In the genomic region with DNA sequence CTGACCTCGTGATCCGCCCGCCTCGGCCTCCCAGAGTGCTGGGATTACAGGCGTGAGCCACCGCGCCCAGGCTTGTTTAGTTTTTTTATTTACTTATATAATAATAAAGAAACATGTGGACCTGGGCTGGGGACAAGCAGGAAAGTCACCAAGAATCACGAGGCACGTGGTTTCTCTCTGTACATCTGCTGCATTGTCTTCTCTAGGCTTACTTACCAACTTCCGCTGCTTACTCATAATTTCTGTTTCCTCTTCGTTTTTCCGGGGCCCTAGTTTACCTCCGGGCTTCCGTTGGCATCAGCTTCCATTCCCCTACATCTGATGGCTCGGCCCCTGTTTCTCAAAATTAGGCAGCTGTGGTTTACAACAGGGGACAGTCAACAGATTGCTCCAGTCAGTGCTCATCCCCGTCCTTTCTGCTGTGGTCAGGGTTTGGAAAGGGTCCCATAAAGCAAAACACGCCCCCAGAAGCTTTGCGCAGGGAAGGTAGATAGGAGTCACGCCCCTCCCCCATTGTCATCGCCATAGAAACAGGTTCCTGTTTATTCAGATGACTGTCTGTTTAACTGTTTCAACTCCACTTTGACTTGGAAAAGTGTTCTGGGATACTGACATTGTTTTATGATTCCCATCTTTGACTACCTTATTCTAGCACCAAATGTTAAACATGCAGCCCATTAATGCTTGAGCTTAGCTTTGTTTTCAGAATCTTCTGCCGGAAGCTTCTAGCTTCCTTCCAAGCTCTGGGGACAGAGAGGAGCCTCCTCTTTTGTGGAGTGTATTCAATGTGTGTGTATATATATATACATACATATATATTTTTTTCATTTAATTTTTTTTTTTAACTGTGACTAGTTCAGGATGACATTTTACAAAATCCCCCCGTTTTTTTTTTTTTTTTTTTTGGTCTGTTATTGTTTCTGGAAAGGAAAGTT, we compare ENCODE assay signal across 1 cellular context.
TF ChIP-seq lines count a peak whose summit lies in the region.

No MANE protein-coding gene starts in this region.

TF ChIP-seq in GM12878, 131 proteins besides CTCF, POLR2A, EP300 and RAD21 (continued from another document and continues in another):
- TF ChIP-seq IKZF2 (IDR thresholded peaks at IDR 0.05) (peak; percentile 54 to 55; a peak in 3 of 4 replicates), FOS (IDR thresholded peaks at IDR 0.05; ENCODE audit: borderline replicate concordance, extremely low read depth, insufficient read length) (no peak), EED (IDR thresholded peaks at IDR 0.05; ENCODE audit: low read depth) (0 out of 2 replicates have a peak, but pooled peaks have one; percentile 30), SPI1 (IDR thresholded peaks at IDR 0.05; ENCODE audit: borderline replicate concordance, insufficient read depth, low read depth, low read length) (no peak), SREBF2 (IDR thresholded peaks at IDR 0.05; ENCODE audit: low read length) (no peak), EGR1 (IDR thresholded peaks at IDR 0.05; ENCODE audit: borderline replicate concordance in 1 of 2, low read depth in 2 of 2, low read length in 2 of 2) (peak in 1 of 2 experiments; percentile 23; a peak in 1 of 3 replicates), CREB1 (IDR thresholded peaks at IDR 0.05; ENCODE audit: low read depth) (no peak), FOXM1 (IDR thresholded peaks at IDR 0.05; ENCODE audit: low read depth, low read length) (no peak), ZZZ3 (IDR thresholded peaks at IDR 0.05; ENCODE audit: control insufficient read depth, insufficient read length, low read depth) (no peak), ZNF274 (IDR thresholded peaks at IDR 0.05; ENCODE audit: insufficient read depth, insufficient read length) (no peak), BCL11A (IDR thresholded peaks at IDR 0.05; ENCODE audit: low read depth, low read length) (peak; percentile 2; the same call in 1 of the 2 replicates), SP1 (IDR thresholded peaks at IDR 0.05; ENCODE audit: low read depth, low read length) (no peak), JUND (IDR thresholded peaks at IDR 0.05; ENCODE audit: low read depth, low read length) (no peak), RFX5 (IDR thresholded peaks at IDR 0.05; ENCODE audit: low read depth, low read length) (no peak), JUNB (IDR thresholded peaks at IDR 0.05) (0 out of 2 replicates have a peak, but pooled peaks have one; percentile 19), NR2C1 (IDR thresholded peaks at IDR 0.05) (no peak), GABPA (IDR thresholded peaks at IDR 0.05; ENCODE audit: low read depth) (peak; percentile 51; the same call in 1 of the 2 replicates), ZNF384 (IDR thresholded peaks at IDR 0.05; ENCODE audit: borderline replicate concordance, low read depth, low read length) (no peak), MTA3 (IDR thresholded peaks at IDR 0.05; ENCODE audit: borderline replicate concordance, low read length) (no peak), RELA (IDR thresholded peaks at IDR 0.05; ENCODE audit: borderline replicate concordance, partially characterized antibody) (no peak), PAX5 (IDR thresholded peaks at IDR 0.05; ENCODE audit: borderline replicate concordance, low read depth, low read length) (no peak), IRF4 (IDR thresholded peaks at IDR 0.05; ENCODE audit: low read depth, low read length) (no peak), SMC3 (IDR thresholded peaks at IDR 0.05; ENCODE audit: borderline replicate concordance, low read length) (no peak), MTA2 (IDR thresholded peaks at IDR 0.05; ENCODE audit: low read depth) (peak; percentile 26; the same call in 1 of the 2 replicates), IKZF1 (conservative IDR thresholded peaks at IDR 0.05) (peak; percentile 66)
- TF ChIP-seq, protein P1, sequence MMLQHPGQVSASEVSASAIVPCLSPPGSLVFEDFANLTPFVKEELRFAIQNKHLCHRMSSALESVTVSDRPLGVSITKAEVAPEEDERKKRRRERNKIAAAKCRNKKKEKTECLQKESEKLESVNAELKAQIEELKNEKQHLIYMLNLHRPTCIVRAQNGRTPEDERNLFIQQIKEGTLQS (IDR thresholded peaks at IDR 0.05; ENCODE audit: borderline replicate concordance, extremely low read depth, low read depth, low read length) = no peak
- TF ChIP-seq, protein P2, sequence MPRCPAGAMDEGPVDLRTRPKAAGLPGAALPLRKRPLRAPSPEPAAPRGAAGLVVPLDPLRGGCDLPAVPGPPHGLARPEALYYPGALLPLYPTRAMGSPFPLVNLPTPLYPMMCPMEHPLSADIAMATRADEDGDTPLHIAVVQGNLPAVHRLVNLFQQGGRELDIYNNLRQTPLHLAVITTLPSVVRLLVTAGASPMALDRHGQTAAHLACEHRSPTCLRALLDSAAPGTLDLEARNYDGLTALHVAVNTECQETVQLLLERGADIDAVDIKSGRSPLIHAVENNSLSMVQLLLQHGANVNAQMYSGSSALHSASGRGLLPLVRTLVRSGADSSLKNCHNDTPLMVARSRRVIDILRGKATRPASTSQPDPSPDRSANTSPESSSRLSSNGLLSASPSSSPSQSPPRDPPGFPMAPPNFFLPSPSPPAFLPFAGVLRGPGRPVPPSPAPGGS (IDR thresholded peaks at IDR 0.05; ENCODE audit: borderline replicate concordance, insufficient read depth, low read depth, low read length, poor library complexity, severe bottlenecking) = no peak
- TF ChIP-seq, protein P3, sequence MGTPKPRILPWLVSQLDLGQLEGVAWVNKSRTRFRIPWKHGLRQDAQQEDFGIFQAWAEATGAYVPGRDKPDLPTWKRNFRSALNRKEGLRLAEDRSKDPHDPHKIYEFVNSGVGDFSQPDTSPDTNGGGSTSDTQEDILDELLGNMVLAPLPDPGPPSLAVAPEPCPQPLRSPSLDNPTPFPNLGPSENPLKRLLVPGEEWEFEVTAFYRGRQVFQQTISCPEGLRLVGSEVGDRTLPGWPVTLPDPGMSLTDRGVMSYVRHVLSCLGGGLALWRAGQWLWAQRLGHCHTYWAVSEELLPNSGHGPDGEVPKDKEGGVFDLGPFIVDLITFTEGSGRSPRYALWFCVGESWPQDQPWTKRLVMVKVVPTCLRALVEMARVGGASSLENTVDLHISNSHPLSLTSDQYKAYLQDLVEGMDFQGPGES (IDR thresholded peaks at IDR 0.05) = no peak
- TF ChIP-seq, protein P4, sequence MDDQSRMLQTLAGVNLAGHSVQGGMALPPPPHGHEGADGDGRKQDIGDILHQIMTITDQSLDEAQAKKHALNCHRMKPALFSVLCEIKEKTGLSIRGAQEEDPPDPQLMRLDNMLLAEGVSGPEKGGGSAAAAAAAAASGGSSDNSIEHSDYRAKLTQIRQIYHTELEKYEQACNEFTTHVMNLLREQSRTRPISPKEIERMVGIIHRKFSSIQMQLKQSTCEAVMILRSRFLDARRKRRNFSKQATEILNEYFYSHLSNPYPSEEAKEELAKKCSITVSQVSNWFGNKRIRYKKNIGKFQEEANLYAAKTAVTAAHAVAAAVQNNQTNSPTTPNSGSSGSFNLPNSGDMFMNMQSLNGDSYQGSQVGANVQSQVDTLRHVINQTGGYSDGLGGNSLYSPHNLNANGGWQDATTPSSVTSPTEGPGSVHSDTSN (IDR thresholded peaks at IDR 0.05; ENCODE audit: insufficient replicate concordance, low read depth, low read length) = no peak
- TF ChIP-seq, protein P5, sequence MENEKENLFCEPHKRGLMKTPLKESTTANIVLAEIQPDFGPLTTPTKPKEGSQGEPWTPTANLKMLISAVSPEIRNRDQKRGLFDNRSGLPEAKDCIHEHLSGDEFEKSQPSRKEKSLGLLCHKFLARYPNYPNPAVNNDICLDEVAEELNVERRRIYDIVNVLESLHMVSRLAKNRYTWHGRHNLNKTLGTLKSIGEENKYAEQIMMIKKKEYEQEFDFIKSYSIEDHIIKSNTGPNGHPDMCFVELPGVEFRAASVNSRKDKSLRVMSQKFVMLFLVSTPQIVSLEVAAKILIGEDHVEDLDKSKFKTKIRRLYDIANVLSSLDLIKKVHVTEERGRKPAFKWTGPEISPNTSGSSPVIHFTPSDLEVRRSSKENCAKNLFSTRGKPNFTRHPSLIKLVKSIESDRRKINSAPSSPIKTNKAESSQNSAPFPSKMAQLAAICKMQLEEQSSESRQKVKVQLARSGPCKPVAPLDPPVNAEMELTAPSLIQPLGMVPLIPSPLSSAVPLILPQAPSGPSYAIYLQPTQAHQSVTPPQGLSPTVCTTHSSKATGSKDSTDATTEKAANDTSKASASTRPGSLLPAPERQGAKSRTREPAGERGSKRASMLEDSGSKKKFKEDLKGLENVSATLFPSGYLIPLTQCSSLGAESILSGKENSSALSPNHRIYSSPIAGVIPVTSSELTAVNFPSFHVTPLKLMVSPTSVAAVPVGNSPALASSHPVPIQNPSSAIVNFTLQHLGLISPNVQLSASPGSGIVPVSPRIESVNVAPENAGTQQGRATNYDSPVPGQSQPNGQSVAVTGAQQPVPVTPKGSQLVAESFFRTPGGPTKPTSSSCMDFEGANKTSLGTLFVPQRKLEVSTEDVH (IDR thresholded peaks at IDR 0.05; ENCODE audit: low read depth, partially characterized antibody) = no peak
- TF ChIP-seq, protein P6, sequence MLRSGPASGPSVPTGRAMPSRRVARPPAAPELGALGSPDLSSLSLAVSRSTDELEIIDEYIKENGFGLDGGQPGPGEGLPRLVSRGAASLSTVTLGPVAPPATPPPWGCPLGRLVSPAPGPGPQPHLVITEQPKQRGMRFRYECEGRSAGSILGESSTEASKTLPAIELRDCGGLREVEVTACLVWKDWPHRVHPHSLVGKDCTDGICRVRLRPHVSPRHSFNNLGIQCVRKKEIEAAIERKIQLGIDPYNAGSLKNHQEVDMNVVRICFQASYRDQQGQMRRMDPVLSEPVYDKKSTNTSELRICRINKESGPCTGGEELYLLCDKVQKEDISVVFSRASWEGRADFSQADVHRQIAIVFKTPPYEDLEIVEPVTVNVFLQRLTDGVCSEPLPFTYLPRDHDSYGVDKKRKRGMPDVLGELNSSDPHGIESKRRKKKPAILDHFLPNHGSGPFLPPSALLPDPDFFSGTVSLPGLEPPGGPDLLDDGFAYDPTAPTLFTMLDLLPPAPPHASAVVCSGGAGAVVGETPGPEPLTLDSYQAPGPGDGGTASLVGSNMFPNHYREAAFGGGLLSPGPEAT (IDR thresholded peaks at IDR 0.05; ENCODE audit: low read depth) = no peak
- TF ChIP-seq, protein P7, sequence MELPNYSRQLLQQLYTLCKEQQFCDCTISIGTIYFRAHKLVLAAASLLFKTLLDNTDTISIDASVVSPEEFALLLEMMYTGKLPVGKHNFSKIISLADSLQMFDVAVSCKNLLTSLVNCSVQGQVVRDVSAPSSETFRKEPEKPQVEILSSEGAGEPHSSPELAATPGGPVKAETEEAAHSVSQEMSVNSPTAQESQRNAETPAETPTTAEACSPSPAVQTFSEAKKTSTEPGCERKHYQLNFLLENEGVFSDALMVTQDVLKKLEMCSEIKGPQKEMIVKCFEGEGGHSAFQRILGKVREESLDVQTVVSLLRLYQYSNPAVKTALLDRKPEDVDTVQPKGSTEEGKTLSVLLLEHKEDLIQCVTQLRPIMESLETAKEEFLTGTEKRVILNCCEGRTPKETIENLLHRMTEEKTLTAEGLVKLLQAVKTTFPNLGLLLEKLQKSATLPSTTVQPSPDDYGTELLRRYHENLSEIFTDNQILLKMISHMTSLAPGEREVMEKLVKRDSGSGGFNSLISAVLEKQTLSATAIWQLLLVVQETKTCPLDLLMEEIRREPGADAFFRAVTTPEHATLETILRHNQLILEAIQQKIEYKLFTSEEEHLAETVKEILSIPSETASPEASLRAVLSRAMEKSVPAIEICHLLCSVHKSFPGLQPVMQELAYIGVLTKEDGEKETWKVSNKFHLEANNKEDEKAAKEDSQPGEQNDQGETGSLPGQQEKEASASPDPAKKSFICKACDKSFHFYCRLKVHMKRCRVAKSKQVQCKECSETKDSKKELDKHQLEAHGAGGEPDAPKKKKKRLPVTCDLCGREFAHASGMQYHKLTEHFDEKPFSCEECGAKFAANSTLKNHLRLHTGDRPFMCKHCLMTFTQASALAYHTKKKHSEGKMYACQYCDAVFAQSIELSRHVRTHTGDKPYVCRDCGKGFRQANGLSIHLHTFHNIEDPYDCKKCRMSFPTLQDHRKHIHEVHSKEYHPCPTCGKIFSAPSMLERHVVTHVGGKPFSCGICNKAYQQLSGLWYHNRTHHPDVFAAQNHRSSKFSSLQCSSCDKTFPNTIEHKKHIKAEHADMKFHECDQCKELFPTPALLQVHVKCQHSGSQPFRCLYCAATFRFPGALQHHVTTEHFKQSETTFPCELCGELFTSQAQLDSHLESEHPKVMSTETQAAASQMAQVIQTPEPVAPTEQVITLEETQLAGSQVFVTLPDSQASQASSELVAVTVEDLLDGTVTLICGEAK (IDR thresholded peaks at IDR 0.05; ENCODE audit: borderline replicate concordance) = no peak
- TF ChIP-seq, protein P8, sequence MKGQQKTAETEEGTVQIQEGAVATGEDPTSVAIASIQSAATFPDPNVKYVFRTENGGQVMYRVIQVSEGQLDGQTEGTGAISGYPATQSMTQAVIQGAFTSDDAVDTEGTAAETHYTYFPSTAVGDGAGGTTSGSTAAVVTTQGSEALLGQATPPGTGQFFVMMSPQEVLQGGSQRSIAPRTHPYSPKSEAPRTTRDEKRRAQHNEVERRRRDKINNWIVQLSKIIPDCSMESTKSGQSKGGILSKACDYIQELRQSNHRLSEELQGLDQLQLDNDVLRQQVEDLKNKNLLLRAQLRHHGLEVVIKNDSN (IDR thresholded peaks at IDR 0.05; ENCODE audit: borderline replicate concordance, extremely low read length, insufficient read depth, low read depth, low read length) = no peak
- TF ChIP-seq, protein P9, sequence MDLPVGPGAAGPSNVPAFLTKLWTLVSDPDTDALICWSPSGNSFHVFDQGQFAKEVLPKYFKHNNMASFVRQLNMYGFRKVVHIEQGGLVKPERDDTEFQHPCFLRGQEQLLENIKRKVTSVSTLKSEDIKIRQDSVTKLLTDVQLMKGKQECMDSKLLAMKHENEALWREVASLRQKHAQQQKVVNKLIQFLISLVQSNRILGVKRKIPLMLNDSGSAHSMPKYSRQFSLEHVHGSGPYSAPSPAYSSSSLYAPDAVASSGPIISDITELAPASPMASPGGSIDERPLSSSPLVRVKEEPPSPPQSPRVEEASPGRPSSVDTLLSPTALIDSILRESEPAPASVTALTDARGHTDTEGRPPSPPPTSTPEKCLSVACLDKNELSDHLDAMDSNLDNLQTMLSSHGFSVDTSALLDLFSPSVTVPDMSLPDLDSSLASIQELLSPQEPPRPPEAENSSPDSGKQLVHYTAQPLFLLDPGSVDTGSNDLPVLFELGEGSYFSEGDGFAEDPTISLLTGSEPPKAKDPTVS (IDR thresholded peaks at IDR 0.05; ENCODE audit: low read depth, low read length) = no peak
- TF ChIP-seq, protein P10, sequence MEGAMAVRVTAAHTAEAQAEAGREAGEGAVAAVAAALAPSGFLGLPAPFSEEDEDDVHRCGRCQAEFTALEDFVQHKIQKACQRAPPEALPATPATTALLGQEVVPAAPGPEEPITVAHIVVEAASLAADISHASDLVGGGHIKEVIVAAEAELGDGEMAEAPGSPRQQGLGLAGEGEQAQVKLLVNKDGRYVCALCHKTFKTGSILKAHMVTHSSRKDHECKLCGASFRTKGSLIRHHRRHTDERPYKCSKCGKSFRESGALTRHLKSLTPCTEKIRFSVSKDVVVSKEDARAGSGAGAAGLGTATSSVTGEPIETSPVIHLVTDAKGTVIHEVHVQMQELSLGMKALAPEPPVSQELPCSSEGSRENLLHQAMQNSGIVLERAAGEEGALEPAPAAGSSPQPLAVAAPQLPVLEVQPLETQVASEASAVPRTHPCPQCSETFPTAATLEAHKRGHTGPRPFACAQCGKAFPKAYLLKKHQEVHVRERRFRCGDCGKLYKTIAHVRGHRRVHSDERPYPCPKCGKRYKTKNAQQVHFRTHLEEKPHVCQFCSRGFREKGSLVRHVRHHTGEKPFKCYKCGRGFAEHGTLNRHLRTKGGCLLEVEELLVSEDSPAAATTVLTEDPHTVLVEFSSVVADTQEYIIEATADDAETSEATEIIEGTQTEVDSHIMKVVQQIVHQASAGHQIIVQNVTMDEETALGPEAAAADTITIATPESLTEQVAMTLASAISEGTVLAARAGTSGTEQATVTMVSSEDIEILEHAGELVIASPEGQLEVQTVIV (IDR thresholded peaks at IDR 0.05; ENCODE audit: borderline replicate concordance, partially characterized antibody) = no peak
